ENCODE assay signal across 1 cellular context in the genomic region with DNA sequence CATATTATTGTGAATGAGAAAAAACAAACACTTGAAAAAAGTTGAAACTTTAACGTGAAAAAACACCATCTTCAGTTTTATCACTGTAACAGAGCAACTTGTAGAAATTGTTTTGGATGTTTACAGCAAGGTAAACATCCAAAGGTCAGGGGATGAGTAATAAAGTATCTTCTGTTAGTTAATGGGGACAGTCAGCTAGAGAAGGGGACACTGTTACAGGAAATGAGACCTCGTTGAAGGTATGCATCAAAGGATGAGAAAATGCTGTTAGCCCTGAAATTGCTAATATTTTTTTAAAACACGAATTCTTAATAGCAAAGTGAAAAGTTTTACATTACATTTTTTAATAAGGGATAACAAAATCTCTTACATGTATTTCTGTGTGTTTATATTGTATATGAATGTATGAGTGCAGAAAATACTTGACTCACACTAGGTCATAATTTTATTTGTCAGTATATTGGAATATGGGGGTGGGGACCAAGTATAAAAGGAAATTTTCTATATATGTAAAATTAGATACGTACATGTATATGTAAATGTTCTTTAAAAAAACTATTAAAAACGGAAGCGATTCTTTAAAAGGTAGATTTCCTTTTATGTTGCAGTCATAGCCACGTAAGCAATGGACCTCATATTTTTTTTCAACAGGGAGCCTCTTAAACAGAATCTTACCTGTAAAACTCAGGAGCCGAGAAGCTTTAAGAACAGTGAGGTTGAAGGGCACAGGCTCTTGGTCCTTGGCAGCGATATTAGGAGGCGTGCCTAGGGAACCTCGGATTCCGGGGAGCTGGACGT.
TF ChIP-seq lines count a peak whose summit lies in the region.

No MANE protein-coding gene starts in this region.

TF ChIP-seq in HepG2, 621 proteins besides CTCF, POLR2A, EP300 and RAD21 (continued from another document and continues in another):
- no peak for TF ChIP-seq ZBTB49 (CRISPR knock-in tag; IDR thresholded peaks at IDR 0.05; ENCODE audit: borderline replicate concordance)
- TF ChIP-seq ZNF17 (CRISPR knock-in tag; IDR thresholded peaks at IDR 0.05) = no peak
- peak; percentile 34; the same call in 1 of the 2 replicates for TF ChIP-seq TCF7 (IDR thresholded peaks at IDR 0.05; ENCODE audit: low read depth)
- no peak for TF ChIP-seq MBNL3 (CRISPR knock-in tag; conservative IDR thresholded peaks at IDR 0.05)
- TF ChIP-seq MXI1 (IDR thresholded peaks at IDR 0.05; ENCODE audit: borderline replicate concordance, low read depth, low read length) = no peak
- TF ChIP-seq IKZF1 (IDR thresholded peaks at IDR 0.05) = no peak
- TF ChIP-seq NONO (IDR thresholded peaks at IDR 0.05) = no peak
- TF ChIP-seq NONO (CRISPR knock-in tag; conservative IDR thresholded peaks at IDR 0.05) = no peak
- TF ChIP-seq, protein P1, sequence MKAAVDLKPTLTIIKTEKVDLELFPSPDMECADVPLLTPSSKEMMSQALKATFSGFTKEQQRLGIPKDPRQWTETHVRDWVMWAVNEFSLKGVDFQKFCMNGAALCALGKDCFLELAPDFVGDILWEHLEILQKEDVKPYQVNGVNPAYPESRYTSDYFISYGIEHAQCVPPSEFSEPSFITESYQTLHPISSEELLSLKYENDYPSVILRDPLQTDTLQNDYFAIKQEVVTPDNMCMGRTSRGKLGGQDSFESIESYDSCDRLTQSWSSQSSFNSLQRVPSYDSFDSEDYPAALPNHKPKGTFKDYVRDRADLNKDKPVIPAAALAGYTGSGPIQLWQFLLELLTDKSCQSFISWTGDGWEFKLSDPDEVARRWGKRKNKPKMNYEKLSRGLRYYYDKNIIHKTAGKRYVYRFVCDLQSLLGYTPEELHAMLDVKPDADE (CRISPR knock-in tag; IDR thresholded peaks at IDR 0.05) = no peak
- no peak for TF ChIP-seq ZKSCAN1 (IDR thresholded peaks at IDR 0.05; ENCODE audit: low read length)
- TF ChIP-seq ZNF124 (CRISPR knock-in tag; IDR thresholded peaks at IDR 0.05) = no peak
- TF ChIP-seq CENPT (CRISPR knock-in tag; IDR thresholded peaks at IDR 0.05; ENCODE audit: low read depth) = no peak
- TF ChIP-seq ZNF10 (CRISPR knock-in tag; IDR thresholded peaks at IDR 0.05; ENCODE audit: borderline replicate concordance, low read depth) = no peak
- no peak for TF ChIP-seq ZNF350 (CRISPR knock-in tag; IDR thresholded peaks at IDR 0.05; ENCODE audit: borderline replicate concordance, low read depth)
- no peak for TF ChIP-seq ZNF431 (CRISPR knock-in tag; IDR thresholded peaks at IDR 0.05; ENCODE audit: borderline replicate concordance, low read depth)
- no peak for TF ChIP-seq CENPX (CRISPR knock-in tag; IDR thresholded peaks at IDR 0.05)
- no peak for TF ChIP-seq SPEN (CRISPR knock-in tag; IDR thresholded peaks at IDR 0.05; ENCODE audit: low read depth)
- TF ChIP-seq ZNF501 (CRISPR knock-in tag; IDR thresholded peaks at IDR 0.05) = no peak
- TF ChIP-seq ZNF256 (CRISPR knock-in tag; conservative IDR thresholded peaks at IDR 0.05) = no peak
- TF ChIP-seq NR1H2 (CRISPR knock-in tag; IDR thresholded peaks at IDR 0.05; ENCODE audit: borderline replicate concordance, low read depth) = no peak
- no peak for TF ChIP-seq STAG1 (CRISPR knock-in tag; IDR thresholded peaks at IDR 0.05)
- TF ChIP-seq, protein P2, sequence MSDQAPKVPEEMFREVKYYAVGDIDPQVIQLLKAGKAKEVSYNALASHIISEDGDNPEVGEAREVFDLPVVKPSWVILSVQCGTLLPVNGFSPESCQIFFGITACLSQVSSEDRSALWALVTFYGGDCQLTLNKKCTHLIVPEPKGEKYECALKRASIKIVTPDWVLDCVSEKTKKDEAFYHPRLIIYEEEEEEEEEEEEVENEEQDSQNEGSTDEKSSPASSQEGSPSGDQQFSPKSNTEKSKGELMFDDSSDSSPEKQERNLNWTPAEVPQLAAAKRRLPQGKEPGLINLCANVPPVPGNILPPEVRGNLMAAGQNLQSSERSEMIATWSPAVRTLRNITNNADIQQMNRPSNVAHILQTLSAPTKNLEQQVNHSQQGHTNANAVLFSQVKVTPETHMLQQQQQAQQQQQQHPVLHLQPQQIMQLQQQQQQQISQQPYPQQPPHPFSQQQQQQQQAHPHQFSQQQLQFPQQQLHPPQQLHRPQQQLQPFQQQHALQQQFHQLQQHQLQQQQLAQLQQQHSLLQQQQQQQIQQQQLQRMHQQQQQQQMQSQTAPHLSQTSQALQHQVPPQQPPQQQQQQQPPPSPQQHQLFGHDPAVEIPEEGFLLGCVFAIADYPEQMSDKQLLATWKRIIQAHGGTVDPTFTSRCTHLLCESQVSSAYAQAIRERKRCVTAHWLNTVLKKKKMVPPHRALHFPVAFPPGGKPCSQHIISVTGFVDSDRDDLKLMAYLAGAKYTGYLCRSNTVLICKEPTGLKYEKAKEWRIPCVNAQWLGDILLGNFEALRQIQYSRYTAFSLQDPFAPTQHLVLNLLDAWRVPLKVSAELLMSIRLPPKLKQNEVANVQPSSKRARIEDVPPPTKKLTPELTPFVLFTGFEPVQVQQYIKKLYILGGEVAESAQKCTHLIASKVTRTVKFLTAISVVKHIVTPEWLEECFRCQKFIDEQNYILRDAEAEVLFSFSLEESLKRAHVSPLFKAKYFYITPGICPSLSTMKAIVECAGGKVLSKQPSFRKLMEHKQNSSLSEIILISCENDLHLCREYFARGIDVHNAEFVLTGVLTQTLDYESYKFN (CRISPR knock-in tag; conservative IDR thresholded peaks at IDR 0.05) = peak; percentile 78
- no peak for TF ChIP-seq CCAR2 (optimal IDR thresholded peaks at IDR 0.05; ENCODE audit: low read depth, low read length)
- TF ChIP-seq DMAP1 (CRISPR knock-in tag; IDR thresholded peaks at IDR 0.05) = no peak
- no peak for TF ChIP-seq ZNF546 (CRISPR knock-in tag; conservative IDR thresholded peaks at IDR 0.05)
- TF ChIP-seq SOX5 (CRISPR knock-in tag; IDR thresholded peaks at IDR 0.05; ENCODE audit: borderline replicate concordance) = peak; percentile 54; the same call in 1 of the 2 replicates
- no peak for TF ChIP-seq ZBTB20 (CRISPR knock-in tag; IDR thresholded peaks at IDR 0.05; ENCODE audit: borderline replicate concordance, low read depth)
- TF ChIP-seq, protein P3, sequence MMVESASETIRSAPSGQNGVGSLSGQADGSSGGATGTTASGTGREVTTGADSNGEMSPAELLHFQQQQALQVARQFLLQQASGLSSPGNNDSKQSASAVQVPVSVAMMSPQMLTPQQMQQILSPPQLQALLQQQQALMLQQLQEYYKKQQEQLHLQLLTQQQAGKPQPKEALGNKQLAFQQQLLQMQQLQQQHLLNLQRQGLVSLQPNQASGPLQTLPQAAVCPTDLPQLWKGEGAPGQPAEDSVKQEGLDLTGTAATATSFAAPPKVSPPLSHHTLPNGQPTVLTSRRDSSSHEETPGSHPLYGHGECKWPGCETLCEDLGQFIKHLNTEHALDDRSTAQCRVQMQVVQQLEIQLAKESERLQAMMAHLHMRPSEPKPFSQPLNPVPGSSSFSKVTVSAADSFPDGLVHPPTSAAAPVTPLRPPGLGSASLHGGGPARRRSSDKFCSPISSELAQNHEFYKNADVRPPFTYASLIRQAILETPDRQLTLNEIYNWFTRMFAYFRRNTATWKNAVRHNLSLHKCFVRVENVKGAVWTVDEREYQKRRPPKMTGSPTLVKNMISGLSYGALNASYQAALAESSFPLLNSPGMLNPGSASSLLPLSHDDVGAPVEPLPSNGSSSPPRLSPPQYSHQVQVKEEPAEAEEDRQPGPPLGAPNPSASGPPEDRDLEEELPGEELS (CRISPR knock-in tag; IDR thresholded peaks at IDR 0.05) = peak; percentile 82
- TF ChIP-seq HMG20A (CRISPR knock-in tag; IDR thresholded peaks at IDR 0.05; ENCODE audit: borderline replicate concordance) = peak; percentile 66; the same call in 1 of the 2 replicates
- peak; percentile 35; the same call in 1 of the 2 replicates for TF ChIP-seq ETV5 (CRISPR knock-in tag; IDR thresholded peaks at IDR 0.05; ENCODE audit: borderline replicate concordance)
- 0 out of 2 replicates have a peak, but pooled peaks have one; percentile 27 for TF ChIP-seq MED1 (CRISPR knock-in tag; IDR thresholded peaks at IDR 0.05)
- TF ChIP-seq ZNF543 (CRISPR knock-in tag; IDR thresholded peaks at IDR 0.05) = no peak
- TF ChIP-seq KAT8 (CRISPR knock-in tag; IDR thresholded peaks at IDR 0.05) = peak; percentile 47; the same call in 1 of the 2 replicates
- TF ChIP-seq CERS6 (CRISPR knock-in tag; IDR thresholded peaks at IDR 0.05) = no peak
- TF ChIP-seq TBL1XR1 (IDR thresholded peaks at IDR 0.05; ENCODE audit: borderline replicate concordance, low read length, partially characterized antibody) = no peak
- TF ChIP-seq RFX5 (IDR thresholded peaks at IDR 0.05; ENCODE audit: low read depth, low read length) = no peak
- TF ChIP-seq FUBP1 (CRISPR knock-in tag; IDR thresholded peaks at IDR 0.05; ENCODE audit: borderline replicate concordance) = no peak
- TF ChIP-seq, protein P4, sequence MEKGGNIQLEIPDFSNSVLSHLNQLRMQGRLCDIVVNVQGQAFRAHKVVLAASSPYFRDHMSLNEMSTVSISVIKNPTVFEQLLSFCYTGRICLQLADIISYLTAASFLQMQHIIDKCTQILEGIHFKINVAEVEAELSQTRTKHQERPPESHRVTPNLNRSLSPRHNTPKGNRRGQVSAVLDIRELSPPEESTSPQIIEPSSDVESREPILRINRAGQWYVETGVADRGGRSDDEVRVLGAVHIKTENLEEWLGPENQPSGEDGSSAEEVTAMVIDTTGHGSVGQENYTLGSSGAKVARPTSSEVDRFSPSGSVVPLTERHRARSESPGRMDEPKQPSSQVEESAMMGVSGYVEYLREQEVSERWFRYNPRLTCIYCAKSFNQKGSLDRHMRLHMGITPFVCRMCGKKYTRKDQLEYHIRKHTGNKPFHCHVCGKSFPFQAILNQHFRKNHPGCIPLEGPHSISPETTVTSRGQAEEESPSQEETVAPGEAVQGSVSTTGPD (CRISPR knock-in tag; IDR thresholded peaks at IDR 0.05) = no peak
- TF ChIP-seq CREM (IDR thresholded peaks at IDR 0.05) = peak; percentile 47
- TF ChIP-seq CREM (CRISPR knock-in tag; IDR thresholded peaks at IDR 0.05) = no peak
- no peak for TF ChIP-seq ZNF564 (CRISPR knock-in tag; IDR thresholded peaks at IDR 0.05)
- TF ChIP-seq PBX3 (CRISPR knock-in tag; IDR thresholded peaks at IDR 0.05; ENCODE audit: borderline replicate concordance) = no peak
- TF ChIP-seq ZNF652 (CRISPR knock-in tag; IDR thresholded peaks at IDR 0.05; ENCODE audit: borderline replicate concordance, low read depth) = no peak
- no peak for TF ChIP-seq ZNF878 (CRISPR knock-in tag; IDR thresholded peaks at IDR 0.05)
- no peak for TF ChIP-seq ZNF496 (CRISPR knock-in tag; IDR thresholded peaks at IDR 0.05; ENCODE audit: insufficient replicate concordance)
